Comparison of ENCODE assay signal across 26 cellular contexts in the genomic region with DNA sequence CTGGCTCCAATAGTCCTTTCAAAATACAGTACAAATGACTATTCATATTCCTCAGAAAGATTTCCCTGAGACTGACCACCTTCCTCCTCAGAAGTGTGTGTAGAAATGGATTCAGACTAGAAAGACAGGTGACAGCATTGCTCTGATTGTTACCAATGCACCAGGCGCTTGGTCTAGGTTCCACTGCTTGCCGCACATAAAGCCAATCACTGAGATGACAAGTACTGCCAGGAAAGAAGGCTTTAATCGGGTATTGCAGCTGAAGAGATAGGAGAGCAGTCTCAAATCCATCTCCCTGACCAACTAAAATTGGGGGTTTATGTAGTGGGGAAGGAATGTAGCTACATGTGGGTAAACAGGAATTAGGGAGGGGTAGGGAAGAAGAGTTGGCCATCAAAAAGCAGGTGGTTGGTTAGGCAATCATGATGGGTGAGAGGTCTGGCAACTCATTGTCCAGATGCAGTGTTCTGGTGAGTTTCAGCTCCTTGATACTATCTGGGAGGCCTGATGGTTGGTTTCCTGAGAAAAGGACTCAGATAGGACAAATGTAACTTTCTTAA.
"Had no signal": no experiment of that assay in that cellular context is flagged by ENCODE, and none has a peak within 500 bp of the region (broad histone marks: within the 10 kb centered on the region; RNA-seq: fewer than 3 reads in every experiment).

No MANE protein-coding gene starts in this region.

- H3K27ac Mint-ChIP-seq: activated B cell treated with CpG ODN at 0.5 μM for 24 hours; activated CD4-positive, alpha-beta T cell treated with anti-CD3 and anti-CD28 coated beads for 36 hours; activated naive CD8-positive, alpha-beta T cell treated with anti-CD3 and anti-CD28 coated beads for 36 hours; activated T-cell treated with anti-CD3 and anti-CD28 coated beads, Interleukin-2, amount 50 U/mL, for 24 hours; activated T-helper 2 cell treated with anti-CD3 and anti-CD28 coated beads, Interferon-gamma antibody, Interleukin-2, Interleukin-4, amounts not matched to agents 10 μg/mL and 5 μg/mL and 100 μg/mL, durations not matched to agents 14 hours and 24 hours and 36 hours; natural killer cell treated with Interleukin-12 subunit alpha and Interleukin-12 subunit beta and Interleukin-15 and Interleukin-18, amount 100 ng/mL, for 72 hours; stimulated activated memory B cell treated with anti-CD40 and anti-IgM and Interleukin-4, amounts not matched to agents 10 μg/mL and 1 μg/mL and 100 μg/mL, for 72 hours; T-helper 1 cell treated with Interleukin-12 subunit alpha and Interleukin-12 subunit beta and Interleukin-4 antibody, amounts not matched to agents 30 μg/mL and 1 μg/mL, for 36 hours had no signal

- H3K27ac ChIP-seq: left lung, neutrophil, right lobe of liver, thoracic aorta, upper lobe of right lung had no signal

- H3K4me1 ChIP-seq: left lung, right lobe of liver, upper lobe of right lung had no signal

- H3K27me3 ChIP-seq: left lung, neutrophil, right lobe of liver, upper lobe of right lung had no signal

- DNase-seq: activated B cell treated with CpG ODN at 0.5 μM for 24 hours; activated CD4-positive, alpha-beta T cell treated with anti-CD3 and anti-CD28 coated beads for 36 hours; activated CD4-positive, alpha-beta T cell treated with anti-CD3 and anti-CD28 coated beads, Interleukin-2, amount 50 U/mL, for 4 hours; activated CD8-positive, alpha-beta memory T cell treated with anti-CD3 and anti-CD28 coated beads for 24 hours; activated CD8-positive, alpha-beta memory T cell treated with anti-CD3 and anti-CD28 coated beads, Interleukin-2, amount 50 U/mL, for 4 hours; activated naive CD4-positive, alpha-beta T cell treated with Interleukin-2 at 50 U/mL for 16 hours; activated naive CD8-positive, alpha-beta T cell treated with anti-CD3 and anti-CD28 coated beads for 36 hours; activated T-cell treated with anti-CD3 and anti-CD28 coated beads, Interleukin-2, amount 50 U/mL, for 24 hours; amniotic stem cell; cerebellar nuclear complex; cortex of kidney; hippocampal formation; kidney glomerular epithelial cell; left lung; right lobe of liver; small intestine; stimulated activated CD4-positive, alpha-beta T cell treated with anti-CD3 and anti-CD28 coated beads, Interleukin-2, amount 100 ng/mL, for 24 hours; T1000; upper lobe of right lung had no signal

- H3K4me1 Mint-ChIP-seq: activated B cell treated with CpG ODN at 0.5 μM for 24 hours; activated CD4-positive, alpha-beta T cell treated with anti-CD3 and anti-CD28 coated beads for 36 hours; activated naive CD8-positive, alpha-beta T cell treated with anti-CD3 and anti-CD28 coated beads for 36 hours; stimulated activated memory B cell treated with anti-CD40 and anti-IgM and Interleukin-4, amounts not matched to agents 10 μg/mL and 1 μg/mL and 100 μg/mL, for 72 hours had no signal

- H3K4me3 ChIP-seq: left lung, lung, right lobe of liver, thoracic aorta, upper lobe of right lung had no signal

- H3K36me3 Mint-ChIP-seq: activated naive CD8-positive, alpha-beta T cell treated with anti-CD3 and anti-CD28 coated beads for 36 hours; natural killer cell treated with Interleukin-12 subunit alpha and Interleukin-12 subunit beta and Interleukin-15 and Interleukin-18, amount 100 ng/mL, for 72 hours; stimulated activated memory B cell treated with anti-CD40 and anti-IgM and Interleukin-4, amounts not matched to agents 10 μg/mL and 1 μg/mL and 100 μg/mL, for 72 hours had no signal

- H3K9me3 ChIP-seq: neutrophil, right lobe of liver, thoracic aorta, upper lobe of right lung had no signal

- ATAC-seq: activated CD4-positive, alpha-beta T cell treated with anti-CD3 and anti-CD28 coated beads for 36 hours; left lung; natural killer cell treated with Interleukin-12 subunit alpha and Interleukin-12 subunit beta and Interleukin-15 and Interleukin-18, amount 100 ng/mL, for 72 hours; right lobe of liver; stimulated activated memory B cell treated with anti-CD40 and anti-IgM and Interleukin-4, amounts not matched to agents 10 μg/mL and 1 μg/mL and 100 μg/mL, for 72 hours; upper lobe of right lung had no signal

- H3K9me3 Mint-ChIP-seq: activated B cell treated with CpG ODN at 0.5 μM for 24 hours; activated T-cell treated with anti-CD3 and anti-CD28 coated beads, Interleukin-2, amount 50 U/mL, for 24 hours; activated T-helper 2 cell treated with anti-CD3 and anti-CD28 coated beads, Interferon-gamma antibody, Interleukin-2, Interleukin-4, amounts not matched to agents 10 μg/mL and 5 μg/mL and 100 μg/mL, durations not matched to agents 14 hours and 24 hours and 36 hours; natural killer cell treated with Interleukin-12 subunit alpha and Interleukin-12 subunit beta and Interleukin-15 and Interleukin-18, amount 100 ng/mL, for 72 hours; T-helper 1 cell treated with Interleukin-12 subunit alpha and Interleukin-12 subunit beta and Interleukin-4 antibody, amounts not matched to agents 30 μg/mL and 1 μg/mL, for 36 hours had no signal

- H3K36me3 ChIP-seq: left lung, neutrophil, right lobe of liver, thoracic aorta, upper lobe of right lung had no signal

- H3K27me3 Mint-ChIP-seq: activated B cell treated with CpG ODN at 0.5 μM for 24 hours; stimulated activated memory B cell treated with anti-CD40 and anti-IgM and Interleukin-4, amounts not matched to agents 10 μg/mL and 1 μg/mL and 100 μg/mL, for 72 hours had no signal

- H3K4me3 Mint-ChIP-seq: activated B cell treated with CpG ODN at 0.5 μM for 24 hours; activated CD4-positive, alpha-beta T cell treated with anti-CD3 and anti-CD28 coated beads for 36 hours; activated naive CD8-positive, alpha-beta T cell treated with anti-CD3 and anti-CD28 coated beads for 36 hours; activated T-cell treated with anti-CD3 and anti-CD28 coated beads, Interleukin-2, amount 50 U/mL, for 24 hours; natural killer cell treated with Interleukin-12 subunit alpha and Interleukin-12 subunit beta and Interleukin-15 and Interleukin-18, amount 100 ng/mL, for 72 hours; stimulated activated memory B cell treated with anti-CD40 and anti-IgM and Interleukin-4, amounts not matched to agents 10 μg/mL and 1 μg/mL and 100 μg/mL, for 72 hours; T-helper 1 cell treated with Interleukin-12 subunit alpha and Interleukin-12 subunit beta and Interleukin-4 antibody, amounts not matched to agents 30 μg/mL and 1 μg/mL, for 36 hours had no signal
